In the genomic region with DNA sequence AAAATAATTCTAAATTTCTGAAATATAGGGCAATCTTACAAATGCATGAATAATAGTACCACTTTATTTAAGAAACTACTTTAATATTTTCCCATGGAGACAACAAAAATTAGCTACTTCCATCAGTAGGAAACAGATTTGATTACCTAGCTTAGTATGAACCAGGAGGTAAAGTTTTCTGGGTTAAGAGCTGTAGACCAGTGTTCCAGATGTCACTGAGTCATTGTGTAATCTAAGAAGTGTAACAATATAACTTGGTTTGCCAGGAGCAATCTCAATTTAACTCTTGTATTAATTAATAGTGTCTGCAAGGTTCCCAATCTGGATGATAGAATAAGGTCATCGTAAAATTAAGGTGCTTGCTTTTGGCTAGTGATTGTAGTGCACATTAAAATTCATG, we compare ENCODE assay signal across 8 cellular contexts. TPM values are rescaled to one million over a fixed set of nuclear protein-coding genes. Genes with fewer than 3 reads are reported as not detected.
DNase-seq lines count a peak whose midpoint lies in the region; ATAC-seq, FAIRE-seq and TF ChIP-seq lines count a peak whose summit lies in the region.
"Not testable (repeated sequence)": the region's sequence is repeated elsewhere in the genome, so short reads cannot be mapped to it uniquely, and the experiment has no call there.

No MANE protein-coding gene starts in this region.

- not testable (repeated sequence) for DNase-seq in D721Med (ENCODE audit: insufficient read length, low spot score); GM12892 (ENCODE audit: insufficient read length); H54 (ENCODE audit: insufficient read length, low spot score); K562 (ENCODE audit: extremely low read depth in 1 of 4, low spot score in 3 of 4); endothelial cell of umbilical vein (ENCODE audit: low read depth, low spot score); left colon; small intestine

- CTCF ChIA-PET in K562 (lab: Yijun Ruan, JAX; ENCODE audit: low intra/inter-chr PET ratio), result interaction anchor here (0.5 kb wide), 1 partner anchor 247 kb away, joined by 3 read pairs; no protein-coding TSS in a partner anchor
- CTCF ChIA-PET in endothelial cell of umbilical vein (lab: Charles Lee), result not testable (repeated sequence)

- not testable (repeated sequence) for H3K9me1 ChIP-seq in K562 (ENCODE audit: control insufficient read depth, insufficient read depth, low read length); endothelial cell of umbilical vein (replicated peaks; ENCODE audit: control insufficient read depth, extremely low read depth, insufficient read depth, low read length)

- H3K9ac ChIP-seq in K562 (ENCODE audit: insufficient read depth in 1 of 2, low read depth in 2 of 2, low read length in 2 of 2); endothelial cell of umbilical vein (replicated peaks; ENCODE audit: extremely low read depth, insufficient read depth, low read length): not testable (repeated sequence)

- H3K36me3 ChIP-seq in K562 (ENCODE audit: control insufficient read depth, insufficient read depth, low read length) (peaks cover 60% of the 10 kb centered on the region; the same call in 1 of the 3 replicates), endothelial cell of umbilical vein (ENCODE audit: control insufficient read depth in 2 of 2, extremely low read depth in 1 of 2, insufficient read depth in 2 of 2, low read length in 2 of 2) (peaks cover 0 to 13% of the 10 kb centered on the region in 2 experiments)
- H3K36me3 ChIP-seq in small intestine (ENCODE audit: control insufficient read depth in 2 of 2, insufficient read depth in 2 of 2, low read length in 2 of 2), result not testable (repeated sequence)

- POLR2A ChIA-PET in K562 (lab: Yijun Ruan, JAX); endothelial cell of umbilical vein (lab: Charles Lee): not testable (repeated sequence)

- not testable (repeated sequence) for H3K4me3 ChIP-seq in K562; endothelial cell of umbilical vein (replicated peaks in 1 of 3; ENCODE audit: insufficient read depth in 1 of 3, low read depth in 1 of 3, low read length in 3 of 3); small intestine (ENCODE audit: low read depth in 1 of 2, low read length in 2 of 2)

- not testable (repeated sequence) for TF ChIP-seq CTCF in D721Med (IDR thresholded peaks at IDR 0.05; ENCODE audit: insufficient read depth, missing control alignments); K562 (IDR thresholded peaks at IDR 0.05 in 2 of 3, conservative IDR thresholded peaks at IDR 0.05 in 1 of 3; ENCODE audit: insufficient read depth in 2 of 3, low read depth in 1 of 3, low read length in 3 of 3); endothelial cell of umbilical vein (IDR thresholded peaks at IDR 0.05; ENCODE audit: extremely low read depth in 1 of 2, insufficient read depth in 1 of 2, low read depth in 1 of 2, low read length in 2 of 2)

- WGBS in K562 (ENCODE audit: insufficient coverage, low coverage, missing lambda C conversion rate), result no CpG with 5 or more reads among the region's 1 CpG
- WGBS in small intestine, 3 donors, result no CpG with 5 or more reads among the region's 1 CpG

- not testable (repeated sequence) for H3K4me1 ChIP-seq in K562 (replicated peaks in 1 of 2; ENCODE audit: control insufficient read depth in 2 of 2, insufficient read depth in 2 of 2, low read length in 2 of 2); endothelial cell of umbilical vein (ENCODE audit: control insufficient read depth, extremely low read depth, insufficient read depth, low read length); small intestine (ENCODE audit: control insufficient read depth in 2 of 2, insufficient read depth in 1 of 2, low read depth in 1 of 2, low read length in 1 of 2)

- H3K79me2 ChIP-seq in K562 (ENCODE audit: control insufficient read depth, insufficient read depth, low read length); endothelial cell of umbilical vein (ENCODE audit: control insufficient read depth, insufficient read depth, low read length): not testable (repeated sequence)

- not testable (repeated sequence) for TF ChIP-seq EP300 in K562 (IDR thresholded peaks at IDR 0.05; ENCODE audit: low read length)

- FAIRE-seq in D721Med (lab: Jason Lieb, UNC), result peak; percentile 80
- peak; percentile 51 for FAIRE-seq in GM12892 (lab: Jason Lieb, UNC)
- FAIRE-seq in H54 (lab: Jason Lieb, UNC), result peak; percentile 81
- peak; percentile 65 for FAIRE-seq in K562 (lab: Jason Lieb, UNC)
- peak; percentile 62 for FAIRE-seq in endothelial cell of umbilical vein (lab: Jason Lieb, UNC)
- FAIRE-seq in small intestine (lab: Jason Lieb, UNC), result peak; percentile 47

- intact Hi-C loops in K562 (cut with micrococcal nuclease); endothelial cell of umbilical vein (cut with micrococcal nuclease); left colon (cut with DNase I, micrococcal nuclease): not testable (repeated sequence)

- TF ChIP-seq POLR2A in GM12892 (IDR thresholded peaks at IDR 0.05; ENCODE audit: low read depth, low read length); H54 (IDR thresholded peaks at IDR 0.05; ENCODE audit: low read depth, low read length); K562 (conservative IDR thresholded peaks at IDR 0.05); endothelial cell of umbilical vein (IDR thresholded peaks at IDR 0.05; ENCODE audit: low read depth, low read length): not testable (repeated sequence)

- not testable (repeated sequence) for H3K4me2 ChIP-seq in K562 (ENCODE audit: insufficient read depth, low read length); endothelial cell of umbilical vein (ENCODE audit: insufficient read depth, low read length)

- not testable (repeated sequence) for H4K20me1 ChIP-seq in K562 (replicated peaks; ENCODE audit: control insufficient read depth, insufficient read depth, low read length); endothelial cell of umbilical vein (replicated peaks; ENCODE audit: control insufficient read depth, extremely low read depth, insufficient read depth, low read length)

- H3K27ac ChIP-seq in K562 (ENCODE audit: extremely low read depth, low read depth, low read length); endothelial cell of umbilical vein (ENCODE audit: insufficient read depth, low read depth, low read length); small intestine (ENCODE audit: low read depth in 1 of 2, low read length in 1 of 2): not testable (repeated sequence)

- dilution Hi-C loops in endothelial cell of umbilical vein (cut with MboI; ENCODE audit: extremely low pct_ligation_motif_present, low sequenced_read_pairs), result not testable (repeated sequence)

- not testable (repeated sequence) for TF ChIP-seq RAD21 in K562 (CRISPR knock-in tag; conservative IDR thresholded peaks at IDR 0.05 in 1 of 2, IDR thresholded peaks at IDR 0.05 in 1 of 2)

- in situ Hi-C loops in K562 (cut with MboI), result not testable (repeated sequence)

- not testable (repeated sequence) for H2AFZ ChIP-seq in K562 (ENCODE audit: low read depth, low read length); endothelial cell of umbilical vein (ENCODE audit: low read depth, low read length)

- BruUV-seq in K562 (replicated peaks; lab: Mats Ljungman, UMichigan); endothelial cell of umbilical vein (replicated peaks; lab: Mats Ljungman, UMichigan): not testable (repeated sequence)

- ATAC-seq in SK-N-SH treated with all-trans-retinoic acid at 6 μM for 48 hours (0 out of 3 replicates have a peak, but pooled peaks have one; percentile 20), left colon (peak; percentile 32)
- not testable (repeated sequence) for ATAC-seq in K562

- not testable (repeated sequence) for H3K27me3 ChIP-seq in K562 (ENCODE audit: control insufficient read depth in 2 of 2, insufficient read depth in 2 of 2, low read length in 2 of 2); endothelial cell of umbilical vein (ENCODE audit: control insufficient read depth in 2 of 2, insufficient read depth in 2 of 2, low read length in 2 of 2); small intestine (ENCODE audit: control insufficient read depth in 2 of 2, insufficient read depth in 2 of 2, low read length in 2 of 2)

- H3K9me3 ChIP-seq in K562 (replicated peaks; ENCODE audit: control insufficient read depth, insufficient read depth, low read depth, low read length); endothelial cell of umbilical vein (replicated peaks; ENCODE audit: control insufficient read depth, insufficient read depth, low read length); small intestine (ENCODE audit: control insufficient read depth, low read depth): not testable (repeated sequence)

RNA-seq across cellular contexts. Expression of a gene that starts 31.5 kb away (rescaled TPM):
- 91.6 TPM for polyA plus RNA-seq in GM12892 (2012; ENCODE audit: missing spikeins)
- 54.6 and 119 TPM in 2 replicates for total RNA-seq in K562 (2011; cell fraction: chromatin; rRNA removed; ENCODE audit: low replicate concordance)
- total RNA-seq in K562 (2011; cell fraction: nucleolus; rRNA removed), result 45.7 and 45.9 TPM in 2 replicates
- total RNA-seq in K562 (2011; cell fraction: nucleoplasm; rRNA removed), result 59.8 and 74.6 TPM in 2 replicates
- total RNA-seq in K562 (2014; rRNA removed) (104 TPM in 2 replicates), K562 (2014; rRNA removed; fragmentation: Illumina TruSeq; extraction: Trizol) (230 and 267 TPM in 2 replicates), K562 (2015; rRNA removed; fragmentation: Illumina TruSeq; extraction: Trizol) (137 and 158 TPM in 2 replicates), K562 (2021) (153 and 163 TPM in 2 replicates), endothelial cell of umbilical vein (58.0 and 61.2 TPM in 2 replicates), left colon (10 to 100 TPM; 58.2 to 65.1 TPM)
- polyA plus RNA-seq in K562 (2011; rRNA removed) (221 and 303 TPM in 2 replicates), K562 (2014; fragmentation: Illumina TruSeq; extraction: Trizol) (217 and 218 TPM in 2 replicates), K562 (2014; fragmentation: Nextera tagmentation; extraction: Ambion mirVana) (100 to 1,000 TPM; 696 to 806 TPM), K562 (2014; rRNA removed) (174 and 183 TPM in 2 replicates), endothelial cell of umbilical vein (29.4 and 38.5 TPM in 2 replicates), small intestine (10 to 100 TPM; 41.3 to 53.4 (median 42.5) TPM)
- polyA plus RNA-seq in K562 (2011; cell fraction: cytosol; rRNA removed), result 49.8 and 118 TPM in 2 replicates
- polyA plus RNA-seq in K562 (2011; cell fraction: nucleus; rRNA removed), result 28.7 and 48.0 TPM in 2 replicates
- 87.5 and 143 TPM in 2 replicates for polyA plus RNA-seq in K562 (2012)
- polyA minus RNA-seq in K562 (2011; rRNA and poly(A)+ RNA removed), result 236 and 245 TPM in 2 replicates
- 38.3 and 40.2 TPM in 2 replicates for polyA minus RNA-seq in K562 (2011; cell fraction: cytosol; rRNA and poly(A)+ RNA removed)
- 18.6 and 50.8 TPM in 2 replicates for polyA minus RNA-seq in K562 (2011; cell fraction: nucleus; rRNA and poly(A)+ RNA removed)
- 50.4 and 57.9 TPM in 2 replicates for polyA plus RNA-seq in endothelial cell of umbilical vein (2011; cell fraction: cytosol; rRNA removed)
- polyA plus RNA-seq in endothelial cell of umbilical vein (2011; cell fraction: nucleus; rRNA removed), result 34.6 and 44.1 TPM in 2 replicates
- 72.5 and 77.2 TPM in 2 replicates for polyA plus RNA-seq in endothelial cell of umbilical vein (2012)
- polyA minus RNA-seq in endothelial cell of umbilical vein, result 30.6 and 31.9 TPM in 2 replicates
- polyA minus RNA-seq in endothelial cell of umbilical vein (2011; cell fraction: cytosol; rRNA and poly(A)+ RNA removed), result 20.5 TPM
- 26.4 and 44.3 TPM in 2 replicates for polyA minus RNA-seq in endothelial cell of umbilical vein (2011; cell fraction: nucleus; rRNA and poly(A)+ RNA removed)

RNA-seq across cellular contexts. Expression of a gene that starts 57.1 kb away (rescaled TPM):
- polyA plus RNA-seq in GM12892 (2012; ENCODE audit: missing spikeins), result 273 TPM
- total RNA-seq in K562 (2011; cell fraction: chromatin; rRNA removed; ENCODE audit: low replicate concordance), result 19.7 and 39.0 TPM in 2 replicates
- total RNA-seq in K562 (2011; cell fraction: nucleolus; rRNA removed), result 10.3 and 11.1 TPM in 2 replicates
- total RNA-seq in K562 (2011; cell fraction: nucleoplasm; rRNA removed), result 22.5 and 40.5 TPM in 2 replicates
- 189 and 218 TPM in 2 replicates for total RNA-seq in K562 (2014; rRNA removed)
- 224 and 228 TPM in 2 replicates for total RNA-seq in K562 (2014; rRNA removed; fragmentation: Illumina TruSeq; extraction: Trizol)
- total RNA-seq in K562 (2015; rRNA removed; fragmentation: Illumina TruSeq; extraction: Trizol), result 230 and 260 TPM in 2 replicates
- total RNA-seq in K562 (2021), result 207 and 219 TPM in 2 replicates
- polyA plus RNA-seq in K562 (2011; rRNA removed), result 286 and 326 TPM in 2 replicates
- 118 and 141 TPM in 2 replicates for polyA plus RNA-seq in K562 (2011; cell fraction: cytosol; rRNA removed)
- 72.6 and 99.0 TPM in 2 replicates for polyA plus RNA-seq in K562 (2011; cell fraction: nucleus; rRNA removed)
- 124 and 338 TPM in 2 replicates for polyA plus RNA-seq in K562 (2012)
- polyA plus RNA-seq in K562 (2014; fragmentation: Illumina TruSeq; extraction: Trizol), result 252 and 303 TPM in 2 replicates
- polyA plus RNA-seq in K562 (2014; fragmentation: Nextera tagmentation; extraction: Ambion mirVana), result 100 to 1,000 TPM; 727 to 826 TPM
- 222 and 407 TPM in 2 replicates for polyA plus RNA-seq in K562 (2014; rRNA removed)
- 197 and 210 TPM in 2 replicates for polyA minus RNA-seq in K562 (2011; rRNA and poly(A)+ RNA removed)
- 90.7 and 93.3 TPM in 2 replicates for polyA minus RNA-seq in K562 (2011; cell fraction: cytosol; rRNA and poly(A)+ RNA removed)
- 8.3 and 15.4 TPM in 2 replicates for polyA minus RNA-seq in K562 (2011; cell fraction: nucleus; rRNA and poly(A)+ RNA removed)
- total RNA-seq in endothelial cell of umbilical vein, result 125 and 130 TPM in 2 replicates
- polyA plus RNA-seq in endothelial cell of umbilical vein, result 52.5 and 59.2 TPM in 2 replicates
- 85.0 and 95.8 TPM in 2 replicates for polyA plus RNA-seq in endothelial cell of umbilical vein (2011; cell fraction: cytosol; rRNA removed)
- 45.3 and 49.5 TPM in 2 replicates for polyA plus RNA-seq in endothelial cell of umbilical vein (2011; cell fraction: nucleus; rRNA removed)
- polyA plus RNA-seq in endothelial cell of umbilical vein (2012), result 182 and 257 TPM in 2 replicates
- 73.6 and 92.5 TPM in 2 replicates for polyA minus RNA-seq in endothelial cell of umbilical vein
- polyA minus RNA-seq in endothelial cell of umbilical vein (2011; cell fraction: cytosol; rRNA and poly(A)+ RNA removed), result 49.9 TPM
- 16.5 and 22.1 TPM in 2 replicates for polyA minus RNA-seq in endothelial cell of umbilical vein (2011; cell fraction: nucleus; rRNA and poly(A)+ RNA removed)
- total RNA-seq in left colon, result 10 to 100 TPM; 73.1 to 83.5 TPM
- polyA plus RNA-seq in small intestine, result 10 to 100 TPM; 47.0 to 70.4 (median 49.4) TPM
